8 cellular contexts compared by ENCODE assay signal in the genomic region with DNA sequence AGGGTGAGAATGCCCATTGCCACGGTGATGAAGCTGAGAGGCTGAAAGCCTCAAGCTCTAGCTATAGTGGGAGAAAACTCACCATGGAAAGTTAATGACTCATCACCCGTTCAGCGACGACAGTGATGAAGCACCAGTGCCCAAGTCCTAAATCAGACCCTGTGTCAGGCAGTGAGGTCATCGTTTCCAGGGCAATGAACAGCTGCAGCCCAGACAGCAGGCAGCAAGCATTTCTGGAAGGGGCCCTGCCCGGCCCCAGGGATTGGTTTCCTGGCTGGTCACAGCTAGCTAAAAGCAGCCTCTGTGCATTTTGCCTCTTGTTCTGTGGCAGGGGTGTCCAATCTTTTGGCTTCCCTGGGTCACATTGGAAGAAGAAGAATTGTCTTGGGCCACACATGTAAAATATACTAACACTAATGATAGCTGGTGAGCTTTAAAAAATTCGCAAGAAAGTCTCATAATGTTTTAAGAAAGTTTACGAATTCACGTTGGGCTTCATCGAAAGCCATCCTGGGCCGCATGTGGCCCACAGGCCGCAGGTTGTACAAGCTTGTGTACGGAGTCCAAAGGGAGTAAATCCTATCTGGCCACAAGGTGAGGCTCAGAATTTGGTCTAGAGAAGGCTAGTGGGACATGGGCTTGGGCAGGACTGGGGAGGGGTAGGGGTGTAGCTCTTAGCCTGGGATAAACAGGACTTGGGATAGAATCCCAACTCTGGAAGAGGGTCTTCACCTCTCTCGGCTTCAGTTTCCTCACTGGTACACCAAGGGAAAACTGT. TPM values are rescaled to one million over a fixed set of nuclear protein-coding genes. Genes with fewer than 3 reads are reported as not detected.
DNase-seq lines count a peak whose midpoint lies in the region; ATAC-seq and TF ChIP-seq lines count a peak whose summit lies in the region.

No MANE protein-coding gene starts in this region.

- peak overlapping the region; percentile 58 to 65 for H3K27ac ChIP-seq in tibial artery

- intact Hi-C loops in tibial artery (cut with DNase I; ENCODE audit: low total_unique reads): no loop called here

- peak; percentile 98 for DNase-seq in ELR (ENCODE audit: low read depth)
- peak; percentile 4 for DNase-seq in NCI-H2107 (lab: John Stamatoyannopoulos, UW)
- DNase-seq in activated CD8-positive, alpha-beta memory T cell treated with anti-CD3 and anti-CD28 coated beads, Interleukin-2, amount 50 U/mL, for 4 hours: peak; percentile 46
- DNase-seq in fibroblast of the conjunctiva (ENCODE audit: low read depth): peak; percentile 73
- no peak for DNase-seq in omental fat pad (ENCODE audit: low spot score)
- peak; percentile 63 to 89 for DNase-seq in tibial artery
- no peak for DNase-seq in HAP-1 (ENCODE audit: low spot score in 2 of 2)

- no peak for TF ChIP-seq CTCF in omental fat pad (IDR thresholded peaks at IDR 0.05)
- no peak for TF ChIP-seq CTCF in tibial artery (IDR thresholded peaks at IDR 0.05)

- H3K36me3 ChIP-seq in tibial artery (peaks cover 0 to 64% (median 40%) of the 10 kb centered on the region in 3 donors), HAP-1 (replicated peaks) (no peaks in the 10 kb centered on the region)

- in situ Hi-C loops in HAP-1 (cut with MboI; ENCODE audit: low sequenced_read_pairs): no loop called here

- peaks cover 0 to 20% (median 8%) of the 10 kb centered on the region in 4 donors for H3K4me1 ChIP-seq in tibial artery
- H3K4me1 ChIP-seq in HAP-1: no peaks in the 10 kb centered on the region

- ATAC-seq in omental fat pad (ENCODE audit: low FRiP score): peak; percentile 87
- no peak for ATAC-seq in GM19324 (IDR thresholded peaks at IDR 0.05; ENCODE audit: low FRiP score, unreplicated experiment)

- H3K9me3 ChIP-seq in tibial artery (no peaks in the 10 kb centered on the region), HAP-1 (no peaks in the 10 kb centered on the region)

- H3K27me3 ChIP-seq in tibial artery (no peaks in the 10 kb centered on the region), HAP-1 (ENCODE audit: low read depth) (no peaks in the 10 kb centered on the region)

- no peak overlapping the region for H3K4me3 ChIP-seq in tibial artery
- H3K4me3 ChIP-seq in HAP-1: no peak overlapping the region

RNA-seq across cellular contexts. Expression of gene MIS12, which starts 40.6 kb away (rescaled TPM):
- total RNA-seq in omental fat pad: 10 to 100 TPM; 13.8 to 21.3 (median 15.7) TPM

RNA-seq across cellular contexts. Expression of gene DERL2, which starts 41.0 kb away (rescaled TPM):
- total RNA-seq in omental fat pad: 10 to 100 TPM; 31.4 to 47.3 (median 42.2) TPM

RNA-seq across cellular contexts. Expression of gene NLRP1, which starts 57.3 kb away (rescaled TPM):
- 10 to 100 TPM; 26.1 to 88.3 (median 28.8) TPM for total RNA-seq in omental fat pad

RNA-seq across cellular contexts. Expression of gene DHX33, which starts 58.2 kb away (rescaled TPM):
- total RNA-seq in omental fat pad: 10 to 100 TPM; 10.2 to 34.1 (median 10.7) TPM

Comparison
In these comparisons a context has a peak if more than half of its experiments do, and no peak if none do; other contexts are left out.
1. DNase-seq: peak in ELR (single experiment), NCI-H2107 (single experiment), activated CD8-positive, alpha-beta memory T cell treated with anti-CD3 and anti-CD28 coated beads, Interleukin-2, amount 50 U/mL, for 4 hours (single experiment), fibroblast of the conjunctiva (single experiment) and tibial artery (2 of 2); none in omental fat pad (single experiment) and HAP-1 (0 of 2).